11 cellular contexts compared by ENCODE assay signal in the genomic region with DNA sequence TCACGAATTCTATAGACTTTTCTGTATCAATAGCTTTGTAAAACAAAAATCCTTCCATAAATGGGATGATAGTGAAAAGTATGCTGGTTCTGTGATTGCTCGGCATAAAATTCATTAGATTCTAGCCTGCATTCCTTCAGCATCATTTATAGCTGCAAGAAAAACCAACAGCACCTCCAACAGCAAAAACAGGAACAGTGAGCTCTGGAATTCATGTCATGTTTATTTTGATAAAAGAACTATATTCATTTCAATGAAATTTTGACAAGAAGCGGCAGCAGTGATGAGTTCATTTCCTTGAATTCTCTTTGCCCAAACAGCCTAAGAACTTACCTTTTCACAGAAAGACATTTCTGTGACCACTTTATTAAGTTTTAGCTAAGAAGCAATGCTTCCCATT.
DNase-seq lines count a peak whose midpoint lies in the region; ATAC-seq and TF ChIP-seq lines count a peak whose summit lies in the region.
"Had no signal": no experiment of that assay in that cellular context is flagged by ENCODE, and none has a peak within 500 bp of the region (broad histone marks: within the 10 kb centered on the region; RNA-seq: fewer than 3 reads in every experiment).

No MANE protein-coding gene starts in this region.

- H3K4me3 Mint-ChIP-seq in mesothelial cell of epicardium = no peak overlapping the region

- H3K79me1 ChIP-seq in IMR-90 (ENCODE audit: low read depth in 1 of 2, low read length in 2 of 2) = no peaks in the 10 kb centered on the region

- dilution Hi-C loops in IMR-90 (cut with HindIII; ENCODE audit: low sequenced_read_pairs, unreplicated experiment) = no loop called here

- H4K8ac ChIP-seq in IMR-90 (ENCODE audit: low read depth in 2 of 2, low read length in 2 of 2) = peak overlapping the region in 1 of 2 experiments; percentile 58; a peak in 1 of 4 replicates

- no peak overlapping the region for H2AK5ac ChIP-seq in IMR-90 (ENCODE audit: low read depth, low read length)

- CTCF ChIA-PET in IMR-90 (lab: Yijun Ruan, JAX) = interaction anchor here (0.6 to 1.4 kb wide), 7 partner anchors 12 to 1171 kb away, joined by 3 to 7 read pairs (median 4); no protein-coding TSS in a partner anchor

- 0 out of 2 replicates have a peak, but pooled peaks cover 1% of the 10 kb centered on the region for H3K4me1 ChIP-seq in IMR-90 (ENCODE audit: control insufficient read depth, insufficient read depth, low read length)
- H3K4me1 ChIP-seq in gastrocnemius medialis = no peaks in the 10 kb centered on the region

- H3K27ac Mint-ChIP-seq in mesothelial cell of epicardium = peak overlapping the region; percentile 81

- no peaks in the 10 kb centered on the region for H4K20me1 ChIP-seq in IMR-90 (ENCODE audit: insufficient read depth, low read length)

- no peaks in the 10 kb centered on the region for H3K9me3 ChIP-seq in IMR-90 (ENCODE audit: control insufficient read depth, insufficient read depth, low read length)
- H3K9me3 ChIP-seq in gastrocnemius medialis = no peaks in the 10 kb centered on the region

- peak overlapping the region; percentile 46; the same call in 1 of the 2 replicates for H3K4me2 ChIP-seq in IMR-90 (ENCODE audit: low read depth, low read length)

- no peak overlapping the region for H3K9ac ChIP-seq in IMR-90 (ENCODE audit: low read depth, low read length)

- TF ChIP-seq POLR2A in IMR-90 (IDR thresholded peaks at IDR 0.05; ENCODE audit: low read depth, low read length) = no peak
- no peak for TF ChIP-seq POLR2A in gastrocnemius medialis (IDR thresholded peaks at IDR 0.05)

- WGBS in IMR-90 (ENCODE audit: extremely low coverage in 2 of 2, insufficient read length in 1 of 2), 2 experiments = 20% methylated on average over 1 of the region's 3 CpGs; no CpG with 5 or more reads in 1 of the 2 experiments

- peaks cover 18% of the 10 kb centered on the region for H3K36me3 Mint-ChIP-seq in mesothelial cell of epicardium

- no peak overlapping the region for H3K4me3 ChIP-seq in IMR-90 (ENCODE audit: insufficient read depth, low read depth, low read length)
- H3K4me3 ChIP-seq in coronary artery = no peak overlapping the region
- H3K4me3 ChIP-seq in gastrocnemius medialis = no peak overlapping the region

- H3K36me3 ChIP-seq in IMR-90 (ENCODE audit: control insufficient read depth, insufficient read depth, low read length) (no peaks in the 10 kb centered on the region), gastrocnemius medialis (no peaks in the 10 kb centered on the region)

- H4K91ac ChIP-seq in IMR-90 (ENCODE audit: insufficient read depth, low read depth, low read length) = no peak overlapping the region

- H3K9me3 Mint-ChIP-seq in mesothelial cell of epicardium = peaks cover 23% of the 10 kb centered on the region

- POLR2A ChIA-PET in IMR-90 (lab: Charles Lee; ENCODE audit: unreplicated experiment) = no interaction called here

- no peak overlapping the region for H3K23ac ChIP-seq in IMR-90 (ENCODE audit: low read depth, low read length)

- ATAC-seq in IMR-90 (ENCODE audit: low read depth) (peak; percentile 91), gastrocnemius medialis (no peak), HG02623 (IDR thresholded peaks at IDR 0.05; ENCODE audit: unreplicated experiment) (no peak)

- TF ChIP-seq CTCF in AG09319 (IDR thresholded peaks at IDR 0.05; ENCODE audit: low read depth, low read length) (peak; percentile 47), IMR-90 (conservative IDR thresholded peaks at IDR 0.05; ENCODE audit: low read depth, low read length) (peak; percentile 55), coronary artery (IDR thresholded peaks at IDR 0.05) (peak; percentile 26), mesothelial cell of epicardium (IDR thresholded peaks at IDR 0.05; ENCODE audit: unreplicated experiment) (no peak), gastrocnemius medialis (IDR thresholded peaks at IDR 0.05 in 4 of 5, conservative IDR thresholded peaks at IDR 0.05 in 1 of 5) (no peak)

- no peak overlapping the region for H2AK9ac ChIP-seq in IMR-90 (replicated peaks; ENCODE audit: low read depth, low read length, poor library complexity)

- no peaks in the 10 kb centered on the region for H3K9me1 ChIP-seq in IMR-90 (ENCODE audit: insufficient read depth, low read length)

- H2BK20ac ChIP-seq in IMR-90 (ENCODE audit: low read depth, low read length) = no peak overlapping the region

- intact Hi-C loops in IMR-90 (cut with micrococcal nuclease) (loop anchor here (1.0 to 5.0 kb wide), 4 partner anchors 200 to 1175 kb away; a partner anchor contains a TSS), gastrocnemius medialis (cut with DNase I; ENCODE audit: low total_unique reads) (no loop called here)

- no peak overlapping the region; the same call in 1 of the 2 replicates for H4K5ac ChIP-seq in IMR-90 (ENCODE audit: low read depth, low read length)

- H2AFZ ChIP-seq in IMR-90 (replicated peaks; ENCODE audit: low read length, poor library complexity) = no peak overlapping the region

- peaks cover 31% of the 10 kb centered on the region for H3K4me1 Mint-ChIP-seq in mesothelial cell of epicardium

- no peaks in the 10 kb centered on the region for H3K27me3 ChIP-seq in IMR-90 (ENCODE audit: control insufficient read depth, insufficient read depth, low read length)
- H3K27me3 ChIP-seq in gastrocnemius medialis = no peaks in the 10 kb centered on the region

- H3K14ac ChIP-seq in IMR-90 (replicated peaks; ENCODE audit: low read depth, low read length) = no peak overlapping the region

- peak overlapping the region; percentile 27 for H2BK5ac ChIP-seq in IMR-90 (ENCODE audit: low read depth, low read length, poor library complexity, severe bottlenecking)

- BruUV-seq in IMR-90 (replicated peaks; lab: Mats Ljungman, UMichigan) = no TSS peak

- no peak overlapping the region for H2BK15ac ChIP-seq in IMR-90 (ENCODE audit: low read depth, low read length)

- H3K27ac ChIP-seq in IMR-90 (ENCODE audit: insufficient read depth, low read length) (no peak overlapping the region), coronary artery (no peak overlapping the region), gastrocnemius medialis (no peak overlapping the region)
- H3K27ac ChIP-seq: RWPE1 had no signal

- H2BK120ac ChIP-seq in IMR-90 (ENCODE audit: low read depth, low read length) = 0 out of 2 replicates have a peak overlapping the region, but pooled peaks have one; percentile 42

- DNase-seq in AG09319 (ENCODE audit: extremely low read depth, low read depth) (no peak), IMR-90 (peak; percentile 70), coronary artery (ENCODE audit: low spot score) (no peak), mesothelial cell of epicardium (ENCODE audit: low spot score in 2 of 2, unreplicated experiment in 2 of 2) (no peak), gastrocnemius medialis (no peak), RKO (ENCODE audit: low spot score) (no peak)
- no peak for DNase-seq in activated CD4-positive, alpha-beta T cell treated with anti-CD3 and anti-CD28 coated beads for 48 hours
- DNase-seq: activated gamma-delta T cell treated with Interleukin-2 at 50 U/mL for 16 hours, NCI-H1930 had no signal

- H3K56ac ChIP-seq in IMR-90 (ENCODE audit: extremely low read depth, insufficient read depth, low read length) = no peak overlapping the region

- H3K4ac ChIP-seq in IMR-90 (ENCODE audit: low read depth, low read length) = no peak overlapping the region

- peak overlapping the region; percentile 70; the same call in 1 of the 2 replicates for H3K18ac ChIP-seq in IMR-90 (ENCODE audit: low read depth, low read length)

- in situ Hi-C loops in IMR-90 (cut with MboI; ENCODE audit: low sequenced_read_pairs) = no loop called here
- in situ Hi-C loops in gastrocnemius medialis (cut with MboI; ENCODE audit: low sequenced_read_pairs in 4 of 4) = no loop called here

- no peaks in the 10 kb centered on the region for H3K27me3 Mint-ChIP-seq in mesothelial cell of epicardium (ENCODE audit: low read depth)

- peak; percentile 69 for TF ChIP-seq RAD21 in IMR-90 (IDR thresholded peaks at IDR 0.05; ENCODE audit: low read length)

TF ChIP-seq in IMR-90, 13 proteins besides CTCF, POLR2A, EP300 and RAD21:
- peak; percentile 40 for TF ChIP-seq SMC3 (IDR thresholded peaks at IDR 0.05; ENCODE audit: low read depth, low read length)
- TF ChIP-seq, protein P1, sequence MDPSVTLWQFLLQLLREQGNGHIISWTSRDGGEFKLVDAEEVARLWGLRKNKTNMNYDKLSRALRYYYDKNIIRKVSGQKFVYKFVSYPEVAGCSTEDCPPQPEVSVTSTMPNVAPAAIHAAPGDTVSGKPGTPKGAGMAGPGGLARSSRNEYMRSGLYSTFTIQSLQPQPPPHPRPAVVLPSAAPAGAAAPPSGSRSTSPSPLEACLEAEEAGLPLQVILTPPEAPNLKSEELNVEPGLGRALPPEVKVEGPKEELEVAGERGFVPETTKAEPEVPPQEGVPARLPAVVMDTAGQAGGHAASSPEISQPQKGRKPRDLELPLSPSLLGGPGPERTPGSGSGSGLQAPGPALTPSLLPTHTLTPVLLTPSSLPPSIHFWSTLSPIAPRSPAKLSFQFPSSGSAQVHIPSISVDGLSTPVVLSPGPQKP (IDR thresholded peaks at IDR 0.05; ENCODE audit: borderline replicate concordance, low read depth, low read length) = no peak

Comparison
In these comparisons a context has a peak if more than half of its experiments do, and no peak if none do; other contexts are left out.
1. CTCF ChIP-seq: peak in AG09319 (single experiment), IMR-90 (single experiment) and coronary artery (single experiment); none in mesothelial cell of epicardium (single experiment) and gastrocnemius medialis (0 of 5).